In the genomic region with DNA sequence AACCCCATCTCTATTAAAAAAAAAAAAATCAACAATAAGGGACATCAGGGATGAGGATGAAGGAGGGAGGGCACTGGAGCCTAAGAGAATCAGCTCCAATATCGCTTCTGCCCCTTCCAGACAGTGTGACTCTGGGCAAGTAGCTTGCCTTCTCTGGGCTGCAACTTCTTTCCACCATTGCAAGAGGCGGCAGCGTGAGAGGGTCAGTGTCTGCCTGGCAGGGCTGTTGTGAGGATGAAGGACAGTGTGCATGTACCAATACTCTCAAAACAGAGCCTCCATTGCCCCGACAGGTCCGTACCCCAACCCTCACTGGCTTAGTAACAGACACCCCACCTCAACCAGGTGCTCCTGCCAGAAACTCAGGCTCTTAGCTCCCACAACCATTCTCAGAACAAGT, we compare ENCODE assay signal across 21 cellular contexts. TPM values are rescaled to one million over a fixed set of nuclear protein-coding genes. Genes with fewer than 3 reads are reported as not detected.
DNase-seq lines count a peak whose midpoint lies in the region; ATAC-seq and TF ChIP-seq lines count a peak whose summit lies in the region.
"Had no signal": no experiment of that assay in that cellular context is flagged by ENCODE, and none has a peak within 500 bp of the region (broad histone marks: within the 10 kb centered on the region; RNA-seq: fewer than 3 reads in every experiment).

No MANE protein-coding gene starts in this region.

- peaks cover 8% of the 10 kb centered on the region for H3K27me3 Mint-ChIP-seq in activated naive CD8-positive, alpha-beta T cell treated with anti-CD3 and anti-CD28 coated beads, Interleukin-2, amount 10 ng/mL, durations not matched to agents 7 days and 5 days
- peaks cover 14% of the 10 kb centered on the region for H3K27me3 Mint-ChIP-seq in activated naive CD8-positive, alpha-beta T cell treated with anti-CD3 and anti-CD28 coated beads, Interleukin-2, amount 50 U/mL, for 24 hours
- H3K27me3 Mint-ChIP-seq in neural crest cell (ENCODE audit: low read depth): peaks cover 18% of the 10 kb centered on the region

- no peak for TF ChIP-seq POLR2A in suprapubic skin (IDR thresholded peaks at IDR 0.05)

- POLR2A ChIA-PET in activated naive CD8-positive, alpha-beta T cell treated with anti-CD3 and anti-CD28 coated beads, Interleukin-2, amount 10 ng/mL, durations not matched to agents 7 days and 5 days (lab: Charles Lee): interaction anchor here (0.7 to 2.1 kb wide), 3 partner anchors 12 to 872 kb away, joined by 4 to 15 read pairs (median 4); a partner anchor contains a TSS

- H3K9me3 ChIP-seq in suprapubic skin: no peaks in the 10 kb centered on the region
- H3K9me3 ChIP-seq: Caco-2 had no signal

- no peak for TF ChIP-seq EP300 in suprapubic skin (IDR thresholded peaks at IDR 0.05)

- peak overlapping the region; percentile 45 for H3K27ac Mint-ChIP-seq in activated naive CD8-positive, alpha-beta T cell treated with anti-CD3 and anti-CD28 coated beads, Interleukin-2, amount 10 ng/mL, durations not matched to agents 7 days and 5 days
- no peak overlapping the region for H3K27ac Mint-ChIP-seq in activated naive CD8-positive, alpha-beta T cell treated with anti-CD3 and anti-CD28 coated beads, Interleukin-2, amount 50 U/mL, for 24 hours
- peak overlapping the region; percentile 39 for H3K27ac Mint-ChIP-seq in neural crest cell (ENCODE audit: unreplicated experiment)
- H3K27ac Mint-ChIP-seq: B cell; CD4-positive, alpha-beta T cell had no signal

- H3K9me3 Mint-ChIP-seq in activated naive CD8-positive, alpha-beta T cell treated with anti-CD3 and anti-CD28 coated beads, Interleukin-2, amount 10 ng/mL, durations not matched to agents 7 days and 5 days: no peaks in the 10 kb centered on the region
- no peaks in the 10 kb centered on the region for H3K9me3 Mint-ChIP-seq in activated naive CD8-positive, alpha-beta T cell treated with anti-CD3 and anti-CD28 coated beads, Interleukin-2, amount 50 U/mL, for 24 hours
- no peaks in the 10 kb centered on the region for H3K9me3 Mint-ChIP-seq in neural crest cell
- H3K9me3 Mint-ChIP-seq: CD4-positive, alpha-beta T cell had no signal

- H3K4me1 Mint-ChIP-seq in activated naive CD8-positive, alpha-beta T cell treated with anti-CD3 and anti-CD28 coated beads, Interleukin-2, amount 10 ng/mL, durations not matched to agents 7 days and 5 days: peaks cover 15% of the 10 kb centered on the region
- peaks cover 16% of the 10 kb centered on the region for H3K4me1 Mint-ChIP-seq in activated naive CD8-positive, alpha-beta T cell treated with anti-CD3 and anti-CD28 coated beads, Interleukin-2, amount 50 U/mL, for 24 hours
- peaks cover 52% of the 10 kb centered on the region for H3K4me1 Mint-ChIP-seq in neural crest cell

- H3K4me3 ChIP-seq in suprapubic skin: no peak overlapping the region
- H3K4me3 ChIP-seq: GM12878 had no signal

- 93% methylated on average over 3 of the region's 5 CpGs for WGBS in suprapubic skin

- H3K36me3 ChIP-seq in suprapubic skin: no peaks in the 10 kb centered on the region

- ATAC-seq in activated naive CD8-positive, alpha-beta T cell treated with anti-CD3 and anti-CD28 coated beads, Interleukin-2, amount 10 ng/mL, durations not matched to agents 7 days and 5 days (ENCODE audit: low read depth): no peak
- ATAC-seq in activated naive CD8-positive, alpha-beta T cell treated with anti-CD3 and anti-CD28 coated beads, Interleukin-2, amount 50 U/mL, for 24 hours: no peak
- no peak for ATAC-seq in HG03354 (IDR thresholded peaks at IDR 0.05; ENCODE audit: poor library complexity, severe bottlenecking, unreplicated experiment)
- ATAC-seq: GM12878, PC-3 had no signal

- H3K4me3 Mint-ChIP-seq in activated naive CD8-positive, alpha-beta T cell treated with anti-CD3 and anti-CD28 coated beads, Interleukin-2, amount 10 ng/mL, durations not matched to agents 7 days and 5 days: no peak overlapping the region
- no peak overlapping the region for H3K4me3 Mint-ChIP-seq in activated naive CD8-positive, alpha-beta T cell treated with anti-CD3 and anti-CD28 coated beads, Interleukin-2, amount 50 U/mL, for 24 hours
- H3K4me3 Mint-ChIP-seq in neural crest cell: peak overlapping the region; percentile 75
- H3K4me3 Mint-ChIP-seq: B cell; CD4-positive, alpha-beta T cell had no signal

- TF ChIP-seq CTCF in neural crest cell (conservative IDR thresholded peaks at IDR 0.05) (no peak), suprapubic skin (IDR thresholded peaks at IDR 0.05) (no peak)

- peaks cover 6% of the 10 kb centered on the region for H3K36me3 Mint-ChIP-seq in activated naive CD8-positive, alpha-beta T cell treated with anti-CD3 and anti-CD28 coated beads, Interleukin-2, amount 10 ng/mL, durations not matched to agents 7 days and 5 days
- H3K36me3 Mint-ChIP-seq in activated naive CD8-positive, alpha-beta T cell treated with anti-CD3 and anti-CD28 coated beads, Interleukin-2, amount 50 U/mL, for 24 hours (ENCODE audit: low read depth): peaks cover 3% of the 10 kb centered on the region
- H3K36me3 Mint-ChIP-seq in neural crest cell (ENCODE audit: low read depth): peaks cover 9% of the 10 kb centered on the region

- peaks cover 30% of the 10 kb centered on the region for H3K4me1 ChIP-seq in suprapubic skin
- H3K4me1 ChIP-seq: Caco-2 had no signal

- no peak for DNase-seq in activated naive CD8-positive, alpha-beta T cell treated with anti-CD3 and anti-CD28 coated beads, Interleukin-2, amount 10 ng/mL, durations not matched to agents 7 days and 5 days
- no peak for DNase-seq in activated naive CD8-positive, alpha-beta T cell treated with anti-CD3 and anti-CD28 coated beads, Interleukin-2, amount 50 U/mL, for 24 hours
- DNase-seq in caudate nucleus (lab: John Stamatoyannopoulos, UW) (no peak), neural crest cell (ENCODE audit: low read depth, low spot score) (no peak), middle frontal gyrus (ENCODE audit: extremely low spot score, low spot score) (no peak), islet precursor cell (no peak), suprapubic skin (ENCODE audit: low spot score in 2 of 2) (no peak)
- DNase-seq: Caco-2; CD4-positive, alpha-beta T cell; NCI-H1417 treated with DMSO at 0.1 percent for 48 hours; NCI-H1930; NCI-H345; NCI-H526; PC-3 had no signal

- H3K27ac ChIP-seq in caudate nucleus (ENCODE audit: low read depth, low read length): peak overlapping the region; percentile 88
- H3K27ac ChIP-seq in suprapubic skin: no peak overlapping the region
- H3K27ac ChIP-seq: KMS-11, RWPE1 had no signal

- H3K27me3 ChIP-seq in suprapubic skin: peaks cover 22% of the 10 kb centered on the region

RNA-seq across cellular contexts. Expression of a gene that starts 15.3 kb away (rescaled TPM):
- total RNA-seq in activated naive CD8-positive, alpha-beta T cell treated with anti-CD3 and anti-CD28 coated beads, Interleukin-2, amount 10 ng/mL, durations not matched to agents 7 days and 5 days: 100 to 1,000 TPM; 338 to 359 TPM
- total RNA-seq in neural crest cell: 157 and 161 TPM in 2 replicates
- 100 to 1,000 TPM in 2 of 4 donors, 10 to 100 TPM in 2; 80.4 to 410 (median 124) TPM for total RNA-seq in suprapubic skin

RNA-seq across cellular contexts. Expression of a gene that starts 18.4 kb away (rescaled TPM):
- 1 to 10 TPM; 1.1 to 1.9 TPM for total RNA-seq in activated naive CD8-positive, alpha-beta T cell treated with anti-CD3 and anti-CD28 coated beads, Interleukin-2, amount 10 ng/mL, durations not matched to agents 7 days and 5 days
- total RNA-seq in neural crest cell (180 and 207 TPM in 2 replicates), suprapubic skin (10 to 100 TPM; 11.2 to 20.4 (median 12.5) TPM)
- total RNA-seq: A172; B cell; Caco-2; CD4-positive, alpha-beta T cell; H4 had no signal

RNA-seq across cellular contexts. Expression of a gene that starts 29.9 kb away (rescaled TPM):
- total RNA-seq in activated naive CD8-positive, alpha-beta T cell treated with anti-CD3 and anti-CD28 coated beads, Interleukin-2, amount 10 ng/mL, durations not matched to agents 7 days and 5 days: 1 to 10 TPM; 6.2 to 7.0 TPM
- 2.5 and 3.0 TPM in 2 replicates for total RNA-seq in neural crest cell
- 1 to 10 TPM; 3.1 to 7.9 (median 4.1) TPM for total RNA-seq in suprapubic skin
- total RNA-seq: A172 had no signal

RNA-seq across cellular contexts. Expression of a gene that starts 39.4 kb away (rescaled TPM):
- not detected for total RNA-seq in activated naive CD8-positive, alpha-beta T cell treated with anti-CD3 and anti-CD28 coated beads, Interleukin-2, amount 10 ng/mL, durations not matched to agents 7 days and 5 days
- total RNA-seq in neural crest cell (6.7 and 7.7 TPM in 2 replicates), suprapubic skin (1 to 10 TPM; 4.2 to 9.4 (median 5.5) TPM)
- total RNA-seq: B cell; CD4-positive, alpha-beta T cell had no signal
